Comparison of ENCODE assay signal across 15 cellular contexts in the genomic region with DNA sequence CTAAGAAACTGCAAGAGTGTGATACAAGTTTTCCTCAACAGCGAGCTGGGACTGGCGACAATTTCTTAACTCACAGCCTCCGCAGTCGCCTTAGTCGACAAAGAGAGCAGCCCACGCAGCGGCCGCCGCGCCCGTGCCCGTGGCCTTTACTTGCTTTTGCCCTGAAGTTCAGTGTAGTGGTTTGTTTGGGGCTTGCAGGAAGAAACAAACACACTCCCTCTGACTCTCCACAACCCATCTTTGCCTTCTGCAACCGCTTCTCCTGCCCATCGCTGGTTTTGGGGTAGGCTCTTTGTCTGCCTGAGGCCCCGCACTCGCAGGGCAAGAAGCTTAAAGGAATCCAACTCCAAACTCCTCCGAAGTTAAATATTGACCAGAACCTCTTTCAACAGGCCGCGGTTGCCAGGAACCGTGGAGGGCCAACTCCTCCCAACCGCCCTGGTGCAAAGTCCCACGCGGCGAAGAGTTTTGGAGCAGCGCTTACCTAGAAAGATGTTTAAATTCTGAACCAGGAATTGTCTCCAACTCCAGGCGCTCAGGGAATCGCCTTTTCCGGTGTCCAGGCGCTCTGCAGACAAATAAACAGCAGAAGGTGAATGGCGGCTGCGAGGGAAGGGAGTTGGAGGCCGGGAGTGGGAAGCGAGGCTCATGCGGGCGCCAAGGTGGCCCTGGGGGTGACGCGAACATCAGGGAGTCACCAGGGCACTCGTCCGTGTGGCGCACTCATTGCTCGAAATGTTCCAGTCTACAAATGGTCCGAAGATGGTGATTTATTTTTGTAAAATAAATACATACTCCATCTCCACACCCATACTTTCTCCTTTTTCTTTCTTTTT. TPM values are rescaled to one million over a fixed set of nuclear protein-coding genes. Genes with fewer than 3 reads are reported as not detected.
DNase-seq lines count a peak whose midpoint lies in the region; ATAC-seq and TF ChIP-seq lines count a peak whose summit lies in the region.
"Had no signal": no experiment of that assay in that cellular context is flagged by ENCODE, and none has a peak within 500 bp of the region (broad histone marks: within the 10 kb centered on the region; RNA-seq: fewer than 3 reads in every experiment).

No MANE protein-coding gene starts in this region.

- H3F3A ChIP-seq in SK-N-SH (replicated peaks; ENCODE audit: insufficient read depth), result no peaks in the 10 kb centered on the region

- ATAC-seq in Panc1, result peak; percentile 46
- no peak for ATAC-seq in HG03439 (IDR thresholded peaks at IDR 0.05; ENCODE audit: unreplicated experiment)
- ATAC-seq: gastrocnemius medialis, GM12878 had no signal

- H3K4me3 ChIP-seq in Panc1 (ENCODE audit: low read depth in 2 of 2, low read length in 2 of 2) (peak overlapping the region; percentile 51 to 67), endodermal cell (ENCODE audit: low read length) (no peak overlapping the region), mesenchymal stem cell (ENCODE audit: insufficient read depth in 1 of 2, low read depth in 1 of 2, low read length in 2 of 2) (peak overlapping the region; percentile 18 to 78), thymus (ENCODE audit: low read length) (no peak overlapping the region), SK-N-SH (ENCODE audit: low read depth in 2 of 2, low read length in 1 of 2) (no peak overlapping the region)
- H3K4me3 ChIP-seq: GM12878 had no signal

- no peak overlapping the region for H3K9ac ChIP-seq in endodermal cell (ENCODE audit: extremely low read depth, low read length, poor library complexity, severe bottlenecking)
- peak overlapping the region; percentile 62 for H3K9ac ChIP-seq in mesenchymal stem cell (ENCODE audit: low read length)
- no peak overlapping the region for H3K9ac ChIP-seq in SK-N-SH

- H3K4me1 ChIP-seq in Panc1 (ENCODE audit: control insufficient read depth, insufficient read depth, low read length) (peaks cover 85% of the 10 kb centered on the region), endodermal cell (ENCODE audit: control insufficient read depth, insufficient read depth, low read length) (no peaks in the 10 kb centered on the region), mesenchymal stem cell (ENCODE audit: control insufficient read depth, insufficient read depth, low read depth, low read length) (peaks cover 16% of the 10 kb centered on the region), thymus (ENCODE audit: control insufficient read depth, insufficient read depth, low read length) (no peaks in the 10 kb centered on the region), SK-N-SH (ENCODE audit: control insufficient read depth in 1 of 2, insufficient read depth in 2 of 2, low read depth in 1 of 2, low read length in 1 of 2) (no peaks in the 10 kb centered on the region)

- no peak overlapping the region for H3K18ac ChIP-seq in mesenchymal stem cell (ENCODE audit: low read depth in 1 of 2, low read length in 2 of 2)

- H3K4me1 Mint-ChIP-seq in endodermal cell, result peaks cover 4% of the 10 kb centered on the region
- H3K4me1 Mint-ChIP-seq: activated B cell treated with CpG ODN at 0.5 μM for 24 hours had no signal

- no peak overlapping the region for H2BK12ac ChIP-seq in mesenchymal stem cell (ENCODE audit: low read length in 2 of 2)

- H3K27me3 ChIP-seq in Panc1 (ENCODE audit: control insufficient read depth, insufficient read depth, low read length) (no peaks in the 10 kb centered on the region), endodermal cell (ENCODE audit: control insufficient read depth, insufficient read depth, low read length, poor library complexity, severe bottlenecking) (peaks cover 100% of the 10 kb centered on the region), mesenchymal stem cell (ENCODE audit: control insufficient read depth in 1 of 2, insufficient read depth in 1 of 2, low read length in 2 of 2) (no peaks in the 10 kb centered on the region), thymus (ENCODE audit: control insufficient read depth, insufficient read depth) (no peaks in the 10 kb centered on the region), SK-N-SH (ENCODE audit: insufficient read depth) (peaks cover 98% of the 10 kb centered on the region)
- H3K27me3 ChIP-seq: gastrocnemius medialis had no signal

- no peak overlapping the region for H3K4me3 Mint-ChIP-seq in endodermal cell
- H3K4me3 Mint-ChIP-seq: activated B cell treated with CpG ODN at 0.5 μM for 24 hours had no signal

- in situ Hi-C loops in Panc1 (cut with HindIII; ENCODE audit: low pct_unique_long_range_greater_than_20kb, low sequenced_read_pairs), result no loop called here

- H3K27ac ChIP-seq in Panc1 (ENCODE audit: low read length) (peak overlapping the region; percentile 99), endodermal cell (ENCODE audit: low read depth, low read length) (peak overlapping the region; percentile 29), mesenchymal stem cell (ENCODE audit: low read length, poor library complexity, severe bottlenecking) (peak overlapping the region; percentile 99), thymus (ENCODE audit: low read depth) (peak overlapping the region; percentile 3), SK-N-SH (ENCODE audit: low read depth in 2 of 2, low read length in 1 of 2) (no peak overlapping the region)
- H3K27ac ChIP-seq: gastrocnemius medialis had no signal

- no peaks in the 10 kb centered on the region for H3K79me2 ChIP-seq in SK-N-SH (ENCODE audit: insufficient read depth)

- H3K36me3 Mint-ChIP-seq in endodermal cell (ENCODE audit: low read depth), result no peaks in the 10 kb centered on the region

- H2BK5ac ChIP-seq in mesenchymal stem cell (ENCODE audit: low read depth, low read length, poor library complexity, severe bottlenecking), result peak overlapping the region; percentile 99

- H3K9me2 ChIP-seq in SK-N-SH, result no peaks in the 10 kb centered on the region

- TF ChIP-seq CTCF in Panc1 (IDR thresholded peaks at IDR 0.05), result no peak
- TF ChIP-seq CTCF in endodermal cell (conservative IDR thresholded peaks at IDR 0.05), result no peak
- no peak for TF ChIP-seq CTCF in SK-N-SH (IDR thresholded peaks at IDR 0.05)

- peak overlapping the region in 1 of 2 experiments; percentile 22 for H3K14ac ChIP-seq in mesenchymal stem cell (ENCODE audit: low read length in 2 of 2)

- WGBS in endodermal cell (ENCODE audit: insufficient coverage in 1 of 2, insufficient read length in 1 of 2), 2 experiments, result 4 to 5% methylated on average over 17 to 37 of the region's 42 CpGs
- WGBS in mesenchymal stem cell, result 10% methylated on average over 37 of the region's 42 CpGs
- 95% methylated on average over 42 of the region's 42 CpGs for WGBS in thymus
- 12% methylated on average over 42 of the region's 42 CpGs for WGBS in SK-N-SH (ENCODE audit: low lambda C conversion rate)

- intact Hi-C loops in Panc1 (cut with micrococcal nuclease; ENCODE audit: unreplicated experiment), result loop anchor here (1.0 kb wide), 1 partner anchor 8 kb away; no protein-coding TSS in a partner anchor

- no peaks in the 10 kb centered on the region for H4K20me1 ChIP-seq in SK-N-SH (ENCODE audit: insufficient read depth)

- H2BK120ac ChIP-seq in mesenchymal stem cell (ENCODE audit: low read depth, low read length), result no peak overlapping the region

- no TSS peak for BruUV-seq in Panc1 (replicated peaks; lab: Mats Ljungman, UMichigan)

- H3K4me2 ChIP-seq in mesenchymal stem cell (ENCODE audit: low read length, poor library complexity, severe bottlenecking), result peak overlapping the region; percentile 86
- no peak overlapping the region for H3K4me2 ChIP-seq in SK-N-SH

- H3K27ac Mint-ChIP-seq in endodermal cell, result no peak overlapping the region
- H3K27ac Mint-ChIP-seq: activated B cell treated with CpG ODN at 0.5 μM for 24 hours had no signal

- H2AFZ ChIP-seq in mesenchymal stem cell (ENCODE audit: low read depth, low read length) (no peak overlapping the region), SK-N-SH (ENCODE audit: low read depth) (no peak overlapping the region)

- no peak for TF ChIP-seq RAD21 in SK-N-SH (IDR thresholded peaks at IDR 0.05; ENCODE audit: low read length)

- no peak overlapping the region for H4K91ac ChIP-seq in mesenchymal stem cell (ENCODE audit: low read length)

- TF ChIP-seq EP300 in SK-N-SH (IDR thresholded peaks at IDR 0.05; ENCODE audit: borderline replicate concordance in 1 of 2, low read depth in 1 of 2, low read length in 1 of 2), result no peak

- H4K8ac ChIP-seq in mesenchymal stem cell (ENCODE audit: low read length), result peak overlapping the region; percentile 79

- H3K27me3 Mint-ChIP-seq in endodermal cell (ENCODE audit: insufficient read depth), result peaks cover 100% of the 10 kb centered on the region

- H3K23ac ChIP-seq in mesenchymal stem cell (ENCODE audit: low read length in 2 of 2), result no peak overlapping the region

- H2AK5ac ChIP-seq in mesenchymal stem cell (ENCODE audit: low read length, severe bottlenecking), result peak overlapping the region; percentile 91

- no peaks in the 10 kb centered on the region for H3K36me3 ChIP-seq in Panc1 (ENCODE audit: control insufficient read depth, insufficient read depth, low read length)
- H3K36me3 ChIP-seq in endodermal cell (ENCODE audit: control insufficient read depth, insufficient read depth, low read length), result no peaks in the 10 kb centered on the region
- H3K36me3 ChIP-seq in mesenchymal stem cell (ENCODE audit: control insufficient read depth in 1 of 2, insufficient read depth in 2 of 2, low read depth in 1 of 2, low read length in 2 of 2), result peaks cover 15 to 55% of the 10 kb centered on the region in 2 experiments
- H3K36me3 ChIP-seq in thymus (ENCODE audit: control insufficient read depth, insufficient read depth), result no peaks in the 10 kb centered on the region
- no peaks in the 10 kb centered on the region for H3K36me3 ChIP-seq in SK-N-SH (replicated peaks in 1 of 2; ENCODE audit: control insufficient read depth in 1 of 2, insufficient read depth in 2 of 2, low read length in 1 of 2)
- H3K36me3 ChIP-seq: gastrocnemius medialis had no signal

- no peak overlapping the region for H3K4ac ChIP-seq in mesenchymal stem cell (ENCODE audit: low read depth in 1 of 2, low read length in 2 of 2)

- H3K9me3 ChIP-seq in Panc1 (ENCODE audit: control insufficient read depth, insufficient read depth, low read depth, low read length), result no peaks in the 10 kb centered on the region
- peaks cover 10% of the 10 kb centered on the region for H3K9me3 ChIP-seq in endodermal cell (ENCODE audit: control insufficient read depth, low read length)
- H3K9me3 ChIP-seq in mesenchymal stem cell (ENCODE audit: control insufficient read depth, low read length), result no peaks in the 10 kb centered on the region
- H3K9me3 ChIP-seq in thymus (ENCODE audit: control insufficient read depth), result no peaks in the 10 kb centered on the region
- no peaks in the 10 kb centered on the region for H3K9me3 ChIP-seq in SK-N-SH
- H3K9me3 ChIP-seq: gastrocnemius medialis had no signal

- no peak overlapping the region for H2BK15ac ChIP-seq in mesenchymal stem cell (ENCODE audit: low read depth, poor library complexity, severe bottlenecking)

- DNase-seq in Panc1 (ENCODE audit: low read depth, low spot score) (no peak), endodermal cell (peak; percentile 55), mesenchymal stem cell (no peak), HUDEP-2 (lab: John Stamatoyannopoulos, UW; ENCODE audit: unreplicated experiment in 76 of 76) (no peak), SK-N-SH (no peak), OCI-M2 (lab: John Stamatoyannopoulos, UW; ENCODE audit: unreplicated experiment) (no peak)
- DNase-seq: activated B cell treated with CpG ODN at 0.5 μM for 24 hours; cerebellar nuclear complex; DMS 273 treated with DMSO at 0.1 percent for 48 hours; gastrocnemius medialis; MM.1S; stimulated activated CD4-positive, alpha-beta T cell treated with anti-CD3 and anti-CD28 coated beads, Interleukin-12 subunit alpha, Interleukin-12 subunit beta, amount 100 ng/mL, for 4 hours had no signal

- CTCF ChIA-PET in Panc1 (lab: Charles Lee), result no interaction called here
- CTCF ChIA-PET in SK-N-SH (lab: Yijun Ruan, JAX), result interaction anchor here (0.9 to 2.8 kb wide), 4 partner anchors 9 to 39 kb away, joined by 3 to 13 read pairs (median 3); partner anchors contain the start of gene HOXA3

- POLR2A ChIA-PET in Panc1 (lab: Charles Lee), result interaction anchor here (0.6 kb wide), 3 partner anchors 263 to 443 kb away, joined by 3 to 14 read pairs (median 3); no protein-coding TSS in a partner anchor
- POLR2A ChIA-PET in SK-N-SH (lab: Yijun Ruan, JAX), result no interaction called here

- no peaks in the 10 kb centered on the region for H3K79me1 ChIP-seq in mesenchymal stem cell (replicated peaks; ENCODE audit: low read length, poor library complexity, severe bottlenecking)

- no peaks in the 10 kb centered on the region for H3K9me3 Mint-ChIP-seq in endodermal cell
- H3K9me3 Mint-ChIP-seq: activated B cell treated with CpG ODN at 0.5 μM for 24 hours had no signal

RNA-seq across cellular contexts. Expression of gene HOXA4, which starts 8.3 kb away (rescaled TPM):
- total RNA-seq in Panc1 (2021; ENCODE audit: unreplicated experiment), result 0.39 TPM
- polyA plus RNA-seq in Panc1 (2012; ENCODE audit: insufficient read length), result 0.45 TPM
- total RNA-seq in endodermal cell, result not detected
- 5.4 TPM for polyA plus RNA-seq in endodermal cell (2013, experiment 1 of 2)
- 2.2 TPM for polyA plus RNA-seq in endodermal cell (2013, experiment 2 of 2)
- polyA plus RNA-seq in mesenchymal stem cell (2013, experiment 1 of 2), result 0.91 TPM
- 1.1 TPM for polyA plus RNA-seq in mesenchymal stem cell (2013, experiment 2 of 2)
- polyA plus RNA-seq in thymus, result 3.0 TPM
- polyA plus RNA-seq in SK-N-SH (2012; rRNA removed), result not detected in 2 replicates
- polyA plus RNA-seq in SK-N-SH (2012; cell fraction: cytosol; rRNA removed), result not detected in 2 replicates
- polyA plus RNA-seq in SK-N-SH (2012; cell fraction: nucleus; rRNA removed), result not detected in 2 replicates
- total RNA-seq: GM12878 had no signal

RNA-seq across cellular contexts. Expression of gene HOXA2, which starts 19.8 kb away (rescaled TPM):
- total RNA-seq in Panc1 (2021; ENCODE audit: unreplicated experiment) (2.9 TPM), endodermal cell (not detected)
- 0.84 TPM for polyA plus RNA-seq in Panc1 (2012; ENCODE audit: insufficient read length)
- 27.2 TPM for polyA plus RNA-seq in endodermal cell (2013, experiment 1 of 2)
- polyA plus RNA-seq in endodermal cell (2013, experiment 2 of 2), result 22.7 TPM
- polyA plus RNA-seq in mesenchymal stem cell (2013, experiment 1 of 2), result 0.51 TPM
- polyA plus RNA-seq in mesenchymal stem cell (2013, experiment 2 of 2), result 0.58 TPM
- polyA plus RNA-seq in thymus (3.9 TPM), SK-N-SH (2012; rRNA removed) (not detected in 2 replicates)
- polyA plus RNA-seq in SK-N-SH (2012; cell fraction: cytosol; rRNA removed), result not detected in 2 replicates
- polyA plus RNA-seq in SK-N-SH (2012; cell fraction: nucleus; rRNA removed), result not detected in 2 replicates
- total RNA-seq: activated B cell treated with CpG ODN at 0.5 μM for 24 hours, GM12878 had no signal
- polyA plus RNA-seq: GM12878 had no signal

RNA-seq across cellular contexts. Expression of gene HOXA5, which starts 21.2 kb away (rescaled TPM):
- total RNA-seq in Panc1 (2021; ENCODE audit: unreplicated experiment) (3.9 TPM), endodermal cell (not detected)
- 3.0 TPM for polyA plus RNA-seq in Panc1 (2012; ENCODE audit: insufficient read length)
- 11.4 TPM for polyA plus RNA-seq in endodermal cell (2013, experiment 1 of 2)
- polyA plus RNA-seq in endodermal cell (2013, experiment 2 of 2), result 5.3 TPM
- 2.0 TPM for polyA plus RNA-seq in mesenchymal stem cell (2013, experiment 1 of 2)
- polyA plus RNA-seq in mesenchymal stem cell (2013, experiment 2 of 2), result 2.0 TPM
- polyA plus RNA-seq in thymus (0.43 TPM), SK-N-SH (2012; rRNA removed) (not detected in 2 replicates)
- polyA plus RNA-seq in SK-N-SH (2012; cell fraction: cytosol; rRNA removed), result not detected in 2 replicates
- polyA plus RNA-seq in SK-N-SH (2012; cell fraction: nucleus; rRNA removed), result not detected in 2 replicates
- total RNA-seq: activated B cell treated with CpG ODN at 0.5 μM for 24 hours had no signal

RNA-seq across cellular contexts. Expression of gene HOXA6, which starts 25.3 kb away (rescaled TPM):
- 3.3 TPM for total RNA-seq in Panc1 (2021; ENCODE audit: unreplicated experiment)
- polyA plus RNA-seq in Panc1 (2012; ENCODE audit: insufficient read length), result 4.8 TPM
- not detected for total RNA-seq in endodermal cell
- polyA plus RNA-seq in endodermal cell (2013, experiment 1 of 2), result 8.6 TPM
- polyA plus RNA-seq in endodermal cell (2013, experiment 2 of 2), result 5.5 TPM
- 0.62 TPM for polyA plus RNA-seq in mesenchymal stem cell (2013, experiment 1 of 2)
- polyA plus RNA-seq in mesenchymal stem cell (2013, experiment 2 of 2), result 0.59 TPM
- polyA plus RNA-seq in thymus, result 0.09 TPM
- polyA plus RNA-seq in SK-N-SH (2012; rRNA removed), result not detected in 2 replicates
- polyA plus RNA-seq in SK-N-SH (2012; cell fraction: cytosol; rRNA removed), result not detected in 2 replicates
- polyA plus RNA-seq in SK-N-SH (2012; cell fraction: nucleus; rRNA removed), result not detected in 2 replicates
- total RNA-seq: activated B cell treated with CpG ODN at 0.5 μM for 24 hours, GM12878 had no signal

RNA-seq across cellular contexts. Expression of gene HOXA1, which starts 26.5 kb away (rescaled TPM):
- 8.8 TPM for total RNA-seq in Panc1 (2021; ENCODE audit: unreplicated experiment)
- polyA plus RNA-seq in Panc1 (2012; ENCODE audit: insufficient read length), result 5.3 TPM
- not detected for total RNA-seq in endodermal cell
- 4.1 TPM for polyA plus RNA-seq in endodermal cell (2013, experiment 1 of 2)
- 4.2 TPM for polyA plus RNA-seq in endodermal cell (2013, experiment 2 of 2)
- polyA plus RNA-seq in mesenchymal stem cell (2013, experiment 1 of 2), result 1.6 TPM
- 1.5 TPM for polyA plus RNA-seq in mesenchymal stem cell (2013, experiment 2 of 2)
- 0.71 TPM for polyA plus RNA-seq in thymus
- polyA plus RNA-seq in SK-N-SH (2012; rRNA removed), result not detected in 2 replicates
- polyA plus RNA-seq in SK-N-SH (2012; cell fraction: cytosol; rRNA removed), result not detected in 2 replicates
- not detected in 2 replicates for polyA plus RNA-seq in SK-N-SH (2012; cell fraction: nucleus; rRNA removed)

Comparison
In these comparisons a context has a peak if more than half of its experiments do, and no peak if none do; other contexts are left out.
1. H3K27ac ChIP-seq: peak in Panc1 (single experiment), endodermal cell (single experiment), mesenchymal stem cell (single experiment) and thymus (single experiment); none in SK-N-SH (0 of 2).
2. H3K4me3 ChIP-seq: peak in Panc1 (2 of 2) and mesenchymal stem cell (2 of 2); none in endodermal cell (single experiment), thymus (single experiment) and SK-N-SH (0 of 2).